ENCODE assay signal across 1 cellular context in genomic region chr16:4940719-4941118, GRCh38.
TF ChIP-seq lines count a peak whose summit lies in the region.

No MANE protein-coding gene starts in this region.

TF ChIP-seq in GM23338, 12 proteins besides CTCF, POLR2A, EP300 and RAD21 (continued from another document):
- TF ChIP-seq REST (IDR thresholded peaks at IDR 0.05; ENCODE audit: unreplicated experiment) (no peak), ZNF462 (CRISPR knock-in tag; IDR thresholded peaks at IDR 0.05) (no peak), ZNF114 (CRISPR knock-in tag; IDR thresholded peaks at IDR 0.05) (no peak), POLR2AphosphoS5 (IDR thresholded peaks at IDR 0.05; ENCODE audit: low read depth) (no peak), STAT1 (IDR thresholded peaks at IDR 0.05; ENCODE audit: unreplicated experiment) (no peak)
